Comparison of ENCODE assay signal across 8 cellular contexts in genomic region chr12:123973552-123974341, GRCh38. TPM values are rescaled to one million over a fixed set of nuclear protein-coding genes. Genes with fewer than 3 reads are reported as not detected.
DNase-seq lines count a peak whose midpoint lies in the region; ATAC-seq and TF ChIP-seq lines count a peak whose summit lies in the region.

No MANE protein-coding gene starts in this region.

- no peak for TF ChIP-seq CTCF in cardiac muscle cell (IDR thresholded peaks at IDR 0.05; ENCODE audit: low read depth, low read length)

- DNase-seq in NCI-H82 treated with DMSO at 0.1 percent for 48 hours (lab: John Stamatoyannopoulos, UW; ENCODE audit: unreplicated experiment) (peak; percentile 6), cardiac muscle cell (ENCODE audit: low read depth in 1 of 2, low spot score in 1 of 2) (peak; percentile 27 to 73), pons (ENCODE audit: low spot score) (peak; percentile 28), AG08395 (ENCODE audit: low spot score) (no peak)
- peak; percentile 6 for DNase-seq in activated gamma-delta T cell treated with anti-CD3 and anti-CD28 coated beads, Interleukin-2, amount 50 U/mL, for 16 hours (ENCODE audit: low read depth)
- DNase-seq in NK-92 treated with Interleukin-12 subunit alpha and Interleukin-12 subunit beta, amount 100 ng/mL, for 24 hours (lab: John Stamatoyannopoulos, UW) = no peak

- H3K27me3 ChIP-seq in cardiac muscle cell = peaks cover 21% of the 10 kb centered on the region

- no peaks in the 10 kb centered on the region for H3K9me3 ChIP-seq in cardiac muscle cell (ENCODE audit: low read depth)

- peak overlapping the region; percentile 86 for H3K27ac ChIP-seq in cardiac muscle cell

- H3K4me1 ChIP-seq in cardiac muscle cell (ENCODE audit: low read depth) = peaks cover 12% of the 10 kb centered on the region

- H3K4me3 ChIP-seq in GM08714 (ENCODE audit: low read length) = peak overlapping the region; percentile 67
- peak overlapping the region; percentile 99 for H3K4me3 ChIP-seq in cardiac muscle cell

- ATAC-seq in HG02588 (IDR thresholded peaks at IDR 0.05; ENCODE audit: unreplicated experiment) = peak; percentile 6

- H3K36me3 ChIP-seq in cardiac muscle cell = peaks cover 9% of the 10 kb centered on the region

RNA-seq across cellular contexts. Expression of gene ZNF664, which starts 0.7 kb away (rescaled TPM):
- total RNA-seq in cardiac muscle cell = 78.9 and 115 TPM in 2 replicates
- polyA plus RNA-seq in cardiac muscle cell = 40.5 and 43.4 TPM in 2 replicates

RNA-seq across cellular contexts. Expression of gene CCDC92, which starts 1.1 kb away (rescaled TPM):
- total RNA-seq in cardiac muscle cell = 39.0 and 49.3 TPM in 2 replicates
- polyA plus RNA-seq in cardiac muscle cell = 67.0 and 88.7 TPM in 2 replicates

Comparison
In these comparisons a context has a peak if more than half of its experiments do, and no peak if none do; other contexts are left out.
1. DNase-seq: peak in NCI-H82 treated with DMSO at 0.1 percent for 48 hours (single experiment), activated gamma-delta T cell treated with anti-CD3 and anti-CD28 coated beads, Interleukin-2, amount 50 U/mL, for 16 hours (single experiment), cardiac muscle cell (2 of 2) and pons (single experiment); none in AG08395 (single experiment) and NK-92 treated with Interleukin-12 subunit alpha and Interleukin-12 subunit beta, amount 100 ng/mL, for 24 hours (single experiment).